In the genomic region with DNA sequence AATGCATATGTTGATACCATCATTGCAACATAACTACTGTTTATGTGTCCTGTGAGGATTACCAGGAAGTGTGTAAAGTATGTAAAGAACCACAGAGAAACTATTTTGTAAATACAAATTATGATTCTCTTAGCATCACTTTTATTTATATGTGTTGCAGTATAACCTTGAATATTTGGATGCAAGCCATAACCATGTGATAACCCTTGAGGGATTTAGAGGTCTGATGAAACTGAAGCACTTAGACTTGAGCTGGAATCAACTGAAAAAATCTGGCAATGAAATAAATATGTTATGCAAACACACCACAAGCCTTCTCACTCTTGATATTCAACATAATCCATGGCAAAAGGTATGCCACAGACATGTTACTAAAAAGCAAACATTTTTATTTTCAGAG, we compare ENCODE assay signal across 16 cellular contexts.
A peak's percentile ranks its signal among the peaks of the same experiment; 100 is the strongest.
DNase-seq lines count a peak whose midpoint lies in the region; ATAC-seq and TF ChIP-seq lines count a peak whose summit lies in the region.
"Had no signal": no experiment of that assay in that cellular context is flagged by ENCODE, and none has a peak within 500 bp of the region (broad histone marks: within the 10 kb centered on the region; RNA-seq: fewer than 3 reads in every experiment).

No MANE protein-coding gene starts in this region.

- DNase-seq in AG10803 (ENCODE audit: low read depth) (peak; percentile 2), NCI-H1105 (lab: John Stamatoyannopoulos, UW) (peak; percentile 21), OCI-M1 (lab: John Stamatoyannopoulos, UW) (peak; percentile 20), iris pigment epithelial cell (ENCODE audit: low read depth) (peak; percentile 53), NCI-H526 treated with DMSO at 0.1 percent for 48 hours (lab: John Stamatoyannopoulos, UW) (no peak), mucosa of gallbladder (ENCODE audit: low spot score) (no peak)
- DNase-seq: activated CD4-positive, alpha-beta T cell treated with anti-CD3 and anti-CD28 coated beads, Interleukin-2, amount 50 U/mL, for 1 hour; aorta; Calu3; foreskin fibroblast; GOT3; NCI-H1417 treated with DMSO at 0.1 percent for 48 hours; SHP77 treated with DMSO at 0.1 percent for 48 hours had no signal

- no peak for ATAC-seq in HG02588 (IDR thresholded peaks at IDR 0.05; ENCODE audit: unreplicated experiment)
- no peak for ATAC-seq in HG02973 (IDR thresholded peaks at IDR 0.05; ENCODE audit: unreplicated experiment)
- ATAC-seq: HepG2 had no signal

- no peak for TF ChIP-seq CTCF in AG10803 (conservative IDR thresholded peaks at IDR 0.05; ENCODE audit: low read length)

- no peak overlapping the region for H3K4me3 ChIP-seq in AG10803 (ENCODE audit: low read length)

Comparison
In these comparisons a context has a peak if more than half of its experiments do, and no peak if none do; other contexts are left out.
1. DNase-seq: peak in AG10803 (single experiment), NCI-H1105 (single experiment), OCI-M1 (single experiment) and iris pigment epithelial cell (single experiment); none in NCI-H526 treated with DMSO at 0.1 percent for 48 hours (single experiment) and mucosa of gallbladder (single experiment).